In genomic region chr5:115544371-115545064, GRCh38 we compare ENCODE assay signal across 1 cellular context.
TF ChIP-seq lines count a peak whose summit lies in the region.

Gene FEM1C, minus strand, starts transcription at chr5:115544775. Its CDS starts 1,282 bp downstream, at chr5:115543493.

TF ChIP-seq in HEK293, 187 proteins besides CTCF, POLR2A, EP300 and RAD21 (continued from another document and continues in another):
- TF ChIP-seq ZSCAN5A (tag by site-specific recombination; IDR thresholded peaks at IDR 0.05) (peak; percentile 86; the same call in 1 of the 2 replicates), KLF17 (tag by site-specific recombination; IDR thresholded peaks at IDR 0.05) (peak; percentile 54), ZNF280C (tag by site-specific recombination; IDR thresholded peaks at IDR 0.05) (no peak), ZNF335 (tag by site-specific recombination; conservative IDR thresholded peaks at IDR 0.05) (peak; percentile 69; the same call in 1 of the 2 replicates), ZNF416 (tag by site-specific recombination; IDR thresholded peaks at IDR 0.05) (no peak), ZNF596 (tag by site-specific recombination; IDR thresholded peaks at IDR 0.05) (no peak), ZBTB10 (tag by site-specific recombination; IDR thresholded peaks at IDR 0.05) (peak; percentile 60; the same call in 1 of the 2 replicates), ZNF670 (tag by site-specific recombination; IDR thresholded peaks at IDR 0.05; ENCODE audit: low read depth) (no peak), GFI1B (tag by site-specific recombination; IDR thresholded peaks at IDR 0.05) (no peak), ZNF530 (tag by site-specific recombination; IDR thresholded peaks at IDR 0.05; ENCODE audit: low read depth) (no peak), SP2 (tag by site-specific recombination; IDR thresholded peaks at IDR 0.05) (peak; percentile 78), ZNF626 (tag by site-specific recombination; IDR thresholded peaks at IDR 0.05) (no peak), ZNF132 (tag by site-specific recombination; IDR thresholded peaks at IDR 0.05; ENCODE audit: borderline replicate concordance) (no peak), GLI4 (tag by site-specific recombination; IDR thresholded peaks at IDR 0.05) (peak; percentile 62; the same call in 1 of the 2 replicates), ZNF777 (tag by site-specific recombination; IDR thresholded peaks at IDR 0.05; ENCODE audit: borderline replicate concordance) (no peak), WT1 (tag by site-specific recombination; IDR thresholded peaks at IDR 0.05) (no peak; the same call in 1 of the 2 replicates), ZNF521 (tag by site-specific recombination; IDR thresholded peaks at IDR 0.05) (no peak), PRDM4 (tag by site-specific recombination; IDR thresholded peaks at IDR 0.05) (no peak), YY1 (tag by site-specific recombination; IDR thresholded peaks at IDR 0.05) (peak; percentile 74), ZNF610 (tag by site-specific recombination; IDR thresholded peaks at IDR 0.05; ENCODE audit: borderline replicate concordance) (peak; percentile 57; the same call in 1 of the 2 replicates), ZNF146 (tag by site-specific recombination; IDR thresholded peaks at IDR 0.05) (0 out of 2 replicates have a peak, but pooled peaks have one; percentile 9), ZFP37 (tag by site-specific recombination; IDR thresholded peaks at IDR 0.05) (peak; percentile 93), ZNF292 (tag by site-specific recombination; IDR thresholded peaks at IDR 0.05; ENCODE audit: borderline replicate concordance, low read depth) (no peak), ZNF280D (tag by site-specific recombination; IDR thresholded peaks at IDR 0.05) (no peak), ZBTB44 (tag by site-specific recombination; IDR thresholded peaks at IDR 0.05) (peak; percentile 100), BCL6B (tag by site-specific recombination; IDR thresholded peaks at IDR 0.05) (no peak), EGR2 (tag by site-specific recombination; IDR thresholded peaks at IDR 0.05; ENCODE audit: low read depth) (no peak), REPIN1 (tag by site-specific recombination; IDR thresholded peaks at IDR 0.05; ENCODE audit: low read depth) (peak; percentile 48; the same call in 1 of the 2 replicates), ZEB2 (tag by site-specific recombination; IDR thresholded peaks at IDR 0.05) (peak; percentile 61), ZNF514 (tag by site-specific recombination; IDR thresholded peaks at IDR 0.05) (no peak), ZNF24 (tag by site-specific recombination; IDR thresholded peaks at IDR 0.05) (0 out of 2 replicates have a peak, but pooled peaks have one; percentile 48), AEBP2 (tag by site-specific recombination; IDR thresholded peaks at IDR 0.05; ENCODE audit: borderline replicate concordance) (no peak), REST (tag by site-specific recombination; IDR thresholded peaks at IDR 0.05) (no peak; the same call in 1 of the 2 replicates), ZNF202 (tag by site-specific recombination; IDR thresholded peaks at IDR 0.05; ENCODE audit: borderline replicate concordance) (no peak), ZNF341 (tag by site-specific recombination; IDR thresholded peaks at IDR 0.05; ENCODE audit: low read depth) (peak; percentile 96), TRIM28 (IDR thresholded peaks at IDR 0.05; ENCODE audit: borderline replicate concordance, low read length) (no peak)
